In genomic region chr1:193060938-193061337, GRCh38 we compare ENCODE assay signal across 1 cellular context.
TF ChIP-seq lines count a peak whose summit lies in the region.

No MANE protein-coding gene starts in this region.

TF ChIP-seq in GM12878, 131 proteins besides CTCF, POLR2A, EP300 and RAD21 (continued from another document):
- no peak for TF ChIP-seq E2F4 (IDR thresholded peaks at IDR 0.05; ENCODE audit: low read depth, low read length)
- TF ChIP-seq PBX3 (IDR thresholded peaks at IDR 0.05; ENCODE audit: insufficient replicate concordance, low read depth, low read length): no peak
